ENCODE assay signal across 17 cellular contexts in genomic region chr13:95492044-95492801, GRCh38.
DNase-seq lines count a peak whose midpoint lies in the region; ATAC-seq and TF ChIP-seq lines count a peak whose summit lies in the region.
"Had no signal": no experiment of that assay in that cellular context is flagged by ENCODE, and none has a peak within 500 bp of the region (broad histone marks: within the 10 kb centered on the region; RNA-seq: fewer than 3 reads in every experiment).

No MANE protein-coding gene starts in this region.

- WGBS in right cardiac atrium: 71% methylated on average over 8 of the region's 8 CpGs

- no peak overlapping the region for H3K27ac ChIP-seq in right atrium auricular region
- no peak overlapping the region for H3K27ac ChIP-seq in right cardiac atrium (ENCODE audit: low read length)
- H3K27ac ChIP-seq: thyroid gland had no signal

- no peaks in the 10 kb centered on the region for H3K4me1 ChIP-seq in right atrium auricular region
- no peaks in the 10 kb centered on the region for H3K4me1 ChIP-seq in right cardiac atrium (ENCODE audit: control insufficient read depth, insufficient read depth, low read length)
- H3K4me1 ChIP-seq: thyroid gland had no signal

- TF ChIP-seq CTCF in right atrium auricular region (IDR thresholded peaks at IDR 0.05) (no peak), epithelial cell of esophagus (IDR thresholded peaks at IDR 0.05; ENCODE audit: insufficient read depth, low read depth, low read length, missing control alignments) (no peak)

- intact Hi-C loops in right cardiac atrium (cut with DNase I): no loop called here

- peak; percentile 32 for DNase-seq in right atrium auricular region (ENCODE audit: low spot score)
- no peak for DNase-seq in right cardiac atrium
- DNase-seq in NCI-H524 treated with DMSO at 0.1 percent for 48 hours (lab: John Stamatoyannopoulos, UW): peak; percentile 39
- DNase-seq in epithelial cell of esophagus (ENCODE audit: low read depth): peak; percentile 76
- DNase-seq in ureter (ENCODE audit: low spot score): peak; percentile 40
- DNase-seq in amygdala (lab: John Stamatoyannopoulos, UW): no peak
- no peak for DNase-seq in NCI-H446 treated with DMSO at 0.1 percent for 48 hours (lab: John Stamatoyannopoulos, UW)
- DNase-seq: activated CD4-positive, alpha-beta T cell treated with anti-CD3 and anti-CD28 coated beads, Interleukin-2, amount 10 ng/mL, durations not matched to agents 7 days and 5 days; activated T-cell treated with anti-CD3 and anti-CD28 coated beads, Interleukin-2, amount 50 U/mL, for 48 hours; effector CD8-positive, alpha-beta T cell; stimulated activated CD4-positive, alpha-beta T cell treated with anti-CD3 and anti-CD28 coated beads, Interleukin-2, amount 100 ng/mL, for 48 hours; stimulated activated CD8-positive, alpha-beta memory T cell treated with anti-CD3 and anti-CD28 coated beads, Interleukin-4, amount 100 ng/mL, for 48 hours; T-helper 9 cell; thyroid gland had no signal

- H3K27me3 ChIP-seq in right atrium auricular region (no peaks in the 10 kb centered on the region), right cardiac atrium (ENCODE audit: control insufficient read depth, insufficient read depth) (no peaks in the 10 kb centered on the region)
- H3K27me3 ChIP-seq: thyroid gland had no signal

- peaks cover 0 to 17% of the 10 kb centered on the region in 2 donors for H3K9me3 ChIP-seq in right atrium auricular region
- H3K9me3 ChIP-seq in right cardiac atrium (ENCODE audit: control insufficient read depth, low read length): no peaks in the 10 kb centered on the region
- H3K9me3 ChIP-seq: thyroid gland had no signal

- no peak overlapping the region for H3K4me3 ChIP-seq in right atrium auricular region
- H3K4me3 ChIP-seq in right cardiac atrium (ENCODE audit: low read length): no peak overlapping the region
- H3K4me3 ChIP-seq in epithelial cell of esophagus (ENCODE audit: low read length): no peak overlapping the region
- H3K4me3 ChIP-seq: thyroid gland had no signal

- H3K36me3 ChIP-seq in right atrium auricular region: no peaks in the 10 kb centered on the region
- H3K36me3 ChIP-seq: thyroid gland had no signal

- ATAC-seq in right cardiac atrium: no peak
- no peak for ATAC-seq in GM19397 (IDR thresholded peaks at IDR 0.05; ENCODE audit: unreplicated experiment)
- ATAC-seq: Right ventricle myocardium inferior, sciatic nerve had no signal

Comparison
In these comparisons a context has a peak if more than half of its experiments do, and no peak if none do; other contexts are left out.
1. DNase-seq: peak in right atrium auricular region (single experiment), NCI-H524 treated with DMSO at 0.1 percent for 48 hours (single experiment), epithelial cell of esophagus (single experiment) and ureter (single experiment); none in right cardiac atrium (0 of 3), amygdala (0 of 56) and NCI-H446 treated with DMSO at 0.1 percent for 48 hours (single experiment).